Comparison of ENCODE assay signal across 34 cellular contexts in genomic region chr3:70261283-70261682, GRCh38. TPM values are rescaled to one million over a fixed set of nuclear protein-coding genes. Genes with fewer than 3 reads are reported as not detected.
"Had no signal": no experiment of that assay in that cellular context is flagged by ENCODE, and none has a peak within 500 bp of the region (broad histone marks: within the 10 kb centered on the region; RNA-seq: fewer than 3 reads in every experiment).

No MANE protein-coding gene starts in this region.

- H3K4me1 ChIP-seq: ascending aorta, SJCRH30 had no signal

- H3K27me3 ChIP-seq: ascending aorta, body of pancreas, SJCRH30 had no signal

- DNase-seq: activated CD4-positive, alpha-beta memory T cell treated with anti-CD3 and anti-CD28 coated beads for 36 hours; activated CD4-positive, alpha-beta T cell treated with anti-CD3 and anti-CD28 coated beads, Interleukin-2, amount 10 ng/mL, durations not matched to agents 24 days and 14 days; activated CD4-positive, CD25-positive, alpha-beta regulatory T cell treated with anti-CD3 and anti-CD28 coated beads, Interleukin-2, amount 50 U/mL, for 72 hours; activated CD8-positive, alpha-beta memory T cell treated with anti-CD3 and anti-CD28 coated beads for 24 hours; activated effector memory CD4-positive, alpha-beta T cell treated with anti-CD3 and anti-CD28 coated beads, Interleukin-2, amount 50 U/mL, for 16 hours; activated naive CD4-positive, alpha-beta T cell treated with Interleukin-2 at 50 U/mL for 16 hours; activated naive CD8-positive, alpha-beta T cell treated with anti-CD3 and anti-CD28 coated beads, Interleukin-2, amount 50 U/mL, for 24 hours; activated T-cell treated with anti-CD3 and anti-CD28 coated beads, Interleukin-2, amount 50 U/mL, for 4 hours; amniotic stem cell; body of pancreas; MV-4-11; NCI-H1092 treated with DMSO at 0.1 percent for 48 hours; NCI-H1417 treated with DMSO at 0.1 percent for 48 hours; NCI-H1694; NCI-H2029; NCI-H345; NCI-H510A; NCI-H526 treated with DMSO at 0.1 percent for 48 hours; NCI-H82; Right ventricle myocardium superior; SJCRH30; SK-N-SH; SW 1271; T-helper 17 cell; T-helper 9 cell had no signal

- H3K4me1 Mint-ChIP-seq: activated CD4-positive, alpha-beta T cell treated with anti-CD3 and anti-CD28 coated beads, Interleukin-2, amount 10 ng/mL, durations not matched to agents 24 days and 14 days; activated naive CD8-positive, alpha-beta T cell treated with anti-CD3 and anti-CD28 coated beads, Interleukin-2, amount 50 U/mL, for 24 hours; central memory CD8-positive, alpha-beta T cell; T-helper 17 cell; WTC11 had no signal

- H3K36me3 Mint-ChIP-seq: activated CD4-positive, alpha-beta memory T cell treated with anti-CD3 and anti-CD28 coated beads for 36 hours; activated naive CD4-positive, alpha-beta T cell treated with anti-CD3 and anti-CD28 coated beads, Interleukin-2, amount 50 U/mL, for 72 hours; WTC11 had no signal

- H3K9me3 ChIP-seq: ascending aorta, body of pancreas, SJCRH30, SK-N-SH had no signal

- H3K36me3 ChIP-seq: ascending aorta, SJCRH30 had no signal

- H3K4me3 Mint-ChIP-seq: activated CD4-positive, alpha-beta memory T cell treated with anti-CD3 and anti-CD28 coated beads for 36 hours; activated CD4-positive, alpha-beta T cell treated with anti-CD3 and anti-CD28 coated beads, Interleukin-2, amount 10 ng/mL, durations not matched to agents 24 days and 14 days; activated naive CD8-positive, alpha-beta T cell treated with anti-CD3 and anti-CD28 coated beads, Interleukin-2, amount 50 U/mL, for 24 hours; activated T-cell treated with anti-CD3 and anti-CD28 coated beads, Interleukin-2, amount 50 U/mL, for 4 hours; central memory CD8-positive, alpha-beta T cell; T-helper 17 cell; WTC11 had no signal

- H3K27ac ChIP-seq: ascending aorta, body of pancreas, KMS-11, RWPE1, SJCRH30 had no signal

- H3K9ac ChIP-seq: KMS-11, SK-N-SH had no signal

- H3K9me3 Mint-ChIP-seq: activated CD4-positive, alpha-beta memory T cell treated with anti-CD3 and anti-CD28 coated beads for 36 hours; activated CD4-positive, alpha-beta T cell treated with anti-CD3 and anti-CD28 coated beads, Interleukin-2, amount 10 ng/mL, durations not matched to agents 24 days and 14 days; activated naive CD4-positive, alpha-beta T cell treated with anti-CD3 and anti-CD28 coated beads, Interleukin-2, amount 50 U/mL, for 72 hours; activated naive CD8-positive, alpha-beta T cell treated with anti-CD3 and anti-CD28 coated beads, Interleukin-2, amount 50 U/mL, for 24 hours; activated T-cell treated with anti-CD3 and anti-CD28 coated beads, Interleukin-2, amount 50 U/mL, for 4 hours; WTC11 had no signal

- H3K27me3 Mint-ChIP-seq: activated CD4-positive, alpha-beta memory T cell treated with anti-CD3 and anti-CD28 coated beads for 36 hours; activated CD4-positive, alpha-beta T cell treated with anti-CD3 and anti-CD28 coated beads, Interleukin-2, amount 10 ng/mL, durations not matched to agents 24 days and 14 days; activated naive CD8-positive, alpha-beta T cell treated with anti-CD3 and anti-CD28 coated beads, Interleukin-2, amount 50 U/mL, for 24 hours; central memory CD8-positive, alpha-beta T cell; T-helper 17 cell had no signal

- ATAC-seq: activated naive CD4-positive, alpha-beta T cell treated with anti-CD3 and anti-CD28 coated beads, Interleukin-2, amount 50 U/mL, for 72 hours; activated naive CD8-positive, alpha-beta T cell treated with anti-CD3 and anti-CD28 coated beads, Interleukin-2, amount 50 U/mL, for 24 hours; activated T-cell treated with anti-CD3 and anti-CD28 coated beads, Interleukin-2, amount 50 U/mL, for 4 hours; body of pancreas; Panc1; T-helper 17 cell; WTC11 had no signal

- H3K4me3 ChIP-seq: ascending aorta, body of pancreas, SJCRH30 had no signal

- H3K27ac Mint-ChIP-seq: activated CD4-positive, alpha-beta memory T cell treated with anti-CD3 and anti-CD28 coated beads for 36 hours; activated CD4-positive, alpha-beta T cell treated with anti-CD3 and anti-CD28 coated beads, Interleukin-2, amount 10 ng/mL, durations not matched to agents 24 days and 14 days; activated naive CD4-positive, alpha-beta T cell treated with anti-CD3 and anti-CD28 coated beads, Interleukin-2, amount 50 U/mL, for 72 hours; activated naive CD8-positive, alpha-beta T cell treated with anti-CD3 and anti-CD28 coated beads, Interleukin-2, amount 50 U/mL, for 24 hours; T-helper 17 cell; WTC11 had no signal

RNA-seq across cellular contexts. Expression of gene MDFIC2, which starts 51.2 kb away (rescaled TPM):
- total RNA-seq: activated CD4-positive, alpha-beta memory T cell treated with anti-CD3 and anti-CD28 coated beads for 36 hours; activated CD4-positive, alpha-beta T cell treated with anti-CD3 and anti-CD28 coated beads, Interleukin-2, amount 10 ng/mL, durations not matched to agents 24 days and 14 days; activated naive CD4-positive, alpha-beta T cell treated with anti-CD3 and anti-CD28 coated beads, Interleukin-2, amount 50 U/mL, for 72 hours; activated T-cell treated with anti-CD3 and anti-CD28 coated beads, Interleukin-2, amount 50 U/mL, for 4 hours; ascending aorta; body of pancreas; MCF 10A; OCI-LY7; Right ventricle myocardium superior; SJCRH30; T-helper 17 cell; WTC11 had no signal
- polyA plus RNA-seq: SK-N-SH had no signal
